8 cellular contexts compared by ENCODE assay signal in the genomic region with DNA sequence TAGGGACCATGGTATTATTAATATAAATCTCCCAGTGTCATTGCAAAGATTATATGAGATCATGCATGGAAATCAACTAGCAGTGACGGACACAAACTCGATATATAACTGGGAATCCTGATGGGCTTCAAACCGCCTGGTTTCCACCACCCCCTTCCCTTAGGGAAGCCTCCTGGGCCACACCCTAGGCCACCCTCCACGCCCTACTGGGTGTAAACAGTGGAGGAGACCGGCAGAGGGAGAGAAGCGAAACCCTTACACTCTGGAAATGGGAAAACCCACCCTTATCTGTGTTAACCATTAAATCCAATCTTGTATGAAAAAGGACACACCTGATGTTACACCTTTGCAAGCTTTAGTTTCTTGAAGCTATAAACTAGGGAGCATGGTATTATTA. TPM values are rescaled to one million over a fixed set of nuclear protein-coding genes. Genes with fewer than 3 reads are reported as not detected.
DNase-seq lines count a peak whose midpoint lies in the region; ATAC-seq and TF ChIP-seq lines count a peak whose summit lies in the region.

No MANE protein-coding gene starts in this region.

- DNase-seq in GM12864 (ENCODE audit: low read depth) (no peak), RWPE1 (ENCODE audit: low spot score) (no peak), foreskin keratinocyte (peak in 1 of 2 donors; percentile 7), skeletal muscle cell (ENCODE audit: low read depth) (no peak), COR-L47 (lab: John Stamatoyannopoulos, UW) (no peak)
- no peak for DNase-seq in activated effector memory CD4-positive, alpha-beta T cell treated with anti-CD3 and anti-CD28 coated beads, Interleukin-2, amount 50 U/mL, for 16 hours

- peaks cover 4% of the 10 kb centered on the region for H3K4me1 ChIP-seq in foreskin keratinocyte

- H3K27me3 ChIP-seq in foreskin keratinocyte = no peaks in the 10 kb centered on the region

- ATAC-seq in foreskin keratinocyte (peak; percentile 19), GM18861 (IDR thresholded peaks at IDR 0.05; ENCODE audit: unreplicated experiment) (no peak), GM18519 (IDR thresholded peaks at IDR 0.05; ENCODE audit: low FRiP score, unreplicated experiment) (no peak)

- peak overlapping the region; percentile 73 for H3K4me3 ChIP-seq in GM12864 (ENCODE audit: low read depth, low read length)
- H3K4me3 ChIP-seq in skeletal muscle cell (ENCODE audit: low read depth, low read length) = peak overlapping the region; percentile 94

- TF ChIP-seq CTCF in GM12864 (IDR thresholded peaks at IDR 0.05; ENCODE audit: low read depth, low read length, missing control alignments) (no peak), RWPE1 (conservative IDR thresholded peaks at IDR 0.05; ENCODE audit: low read depth) (no peak), foreskin keratinocyte (conservative IDR thresholded peaks at IDR 0.05) (no peak)

- CTCF ChIA-PET in RWPE1 (lab: Yijun Ruan, JAX) = interaction anchor here (0.6 kb wide), 1 partner anchor 32 kb away, joined by 3 read pairs; no protein-coding TSS in a partner anchor

- POLR2A ChIA-PET in RWPE1 (lab: Yijun Ruan, JAX; ENCODE audit: low non-redundant PET) = interaction anchor here (0.9 kb wide), 1 partner anchor 137 kb away, joined by 4 read pairs; no protein-coding TSS in a partner anchor

- peak overlapping the region; percentile 81 for H3K27ac ChIP-seq in RWPE1
- peak overlapping the region; percentile 45 for H3K27ac ChIP-seq in foreskin keratinocyte

RNA-seq across cellular contexts. Expression of gene ZNHIT6, which starts 0.6 kb away (rescaled TPM):
- total RNA-seq in foreskin keratinocyte = 18.2 and 23.7 TPM in 2 replicates
- polyA plus RNA-seq in foreskin keratinocyte = 9.3 and 13.4 TPM in 2 replicates
